ENCODE assay signal across 20 cellular contexts in the genomic region with DNA sequence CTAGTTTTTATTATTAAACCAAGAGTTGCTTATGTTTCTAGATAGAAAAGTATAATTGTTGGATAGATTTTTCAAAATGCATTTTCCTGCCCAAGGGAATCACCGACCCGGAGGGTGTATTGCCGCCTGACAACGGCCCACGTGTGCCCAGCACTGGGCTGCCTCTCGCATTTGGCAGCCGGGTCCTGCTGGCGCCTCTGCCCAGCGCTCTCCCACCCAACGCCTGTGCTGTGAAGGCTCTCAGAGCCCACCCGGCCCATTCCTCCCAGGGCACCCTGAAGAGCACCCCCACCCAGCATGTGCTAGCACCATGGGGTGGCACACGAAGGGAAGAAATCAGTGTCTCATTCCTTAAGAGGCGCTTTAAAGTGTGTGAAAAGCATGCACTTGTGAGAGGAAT.
DNase-seq lines count a peak whose midpoint lies in the region; ATAC-seq and TF ChIP-seq lines count a peak whose summit lies in the region.
"Had no signal": no experiment of that assay in that cellular context is flagged by ENCODE, and none has a peak within 500 bp of the region (broad histone marks: within the 10 kb centered on the region; RNA-seq: fewer than 3 reads in every experiment).

No MANE protein-coding gene starts in this region.

- ATAC-seq in Right ventricle myocardium superior (ENCODE audit: poor library complexity): no peak
- peak; percentile 15 for ATAC-seq in left lung
- ATAC-seq: GM23338 had no signal

- H3K27me3 Mint-ChIP-seq in type B pancreatic cell: peaks cover 8% of the 10 kb centered on the region

- H3K36me3 ChIP-seq in left lung (no peaks in the 10 kb centered on the region), sigmoid colon (no peaks in the 10 kb centered on the region), brain microvascular endothelial cell (replicated peaks) (no peaks in the 10 kb centered on the region)
- H3K36me3 ChIP-seq: BE2C; BLaER1 treated with 17β-estradiol and CSF1 and Interleukin-3, amounts not matched to agents 10 nM and 100 nM; HAP-1 had no signal

- peak; percentile 39 for DNase-seq in cardiac septum (ENCODE audit: low spot score)
- DNase-seq in Right ventricle myocardium superior: no peak
- DNase-seq in left lung: no peak
- peak; percentile 35 for DNase-seq in sigmoid colon
- peak; percentile 36 for DNase-seq in type B pancreatic cell (ENCODE audit: extremely low spot score, unreplicated experiment)
- DNase-seq in AG20443 (ENCODE audit: low spot score): no peak
- no peak for DNase-seq in NCI-H2029 treated with DMSO at 0.1 percent for 48 hours (lab: John Stamatoyannopoulos, UW)
- DNase-seq in brain microvascular endothelial cell: no peak
- DNase-seq: AML-193; BE2C; CD4-positive, alpha-beta T cell; CD8-positive, alpha-beta memory T cell; DMS 273 treated with DMSO at 0.1 percent for 48 hours; DMS79; GF-D8 had no signal

- TF ChIP-seq CTCF in left lung (IDR thresholded peaks at IDR 0.05) (no peak), sigmoid colon (IDR thresholded peaks at IDR 0.05) (no peak), type B pancreatic cell (conservative IDR thresholded peaks at IDR 0.05) (no peak), brain microvascular endothelial cell (IDR thresholded peaks at IDR 0.05; ENCODE audit: low read depth, low read length, missing control alignments) (no peak)

- H3K9me3 Mint-ChIP-seq in type B pancreatic cell: no peaks in the 10 kb centered on the region
- H3K9me3 Mint-ChIP-seq: CD4-positive, alpha-beta T cell had no signal

- H3K4me1 ChIP-seq in left lung (peaks cover 5 to 9% of the 10 kb centered on the region in 2 donors), sigmoid colon (peaks cover 0 to 13% (median 3%) of the 10 kb centered on the region in 4 donors)
- H3K4me1 ChIP-seq: BE2C, HAP-1 had no signal

- 91 to 95% methylated on average over 13 of the region's 13 CpGs for WGBS in sigmoid colon, 2 donors

- H3K27ac Mint-ChIP-seq in type B pancreatic cell: no peak overlapping the region
- H3K27ac Mint-ChIP-seq: CD4-positive, alpha-beta T cell; CD8-positive, alpha-beta memory T cell; GM23338 had no signal

- no peak overlapping the region for H3K4me3 Mint-ChIP-seq in type B pancreatic cell
- H3K4me3 Mint-ChIP-seq: CD14-positive monocyte; CD4-positive, alpha-beta T cell; CD8-positive, alpha-beta memory T cell; GM23338 had no signal

- no peak for TF ChIP-seq EP300 in sigmoid colon (IDR thresholded peaks at IDR 0.05)

- no peak overlapping the region for H3K27ac ChIP-seq in left lung
- H3K27ac ChIP-seq in sigmoid colon: no peak overlapping the region
- H3K27ac ChIP-seq in brain microvascular endothelial cell: no peak overlapping the region
- H3K27ac ChIP-seq: 22Rv1 had no signal

- in situ Hi-C loops in brain microvascular endothelial cell (cut with HindIII; ENCODE audit: low pct_ligation_motif_present, low sequenced_read_pairs): no loop called here

- H3K4me3 ChIP-seq in left lung: no peak overlapping the region
- no peak overlapping the region for H3K4me3 ChIP-seq in sigmoid colon
- no peak overlapping the region for H3K4me3 ChIP-seq in brain microvascular endothelial cell (ENCODE audit: low read depth, low read length)
- H3K4me3 ChIP-seq: BLaER1 treated with 17β-estradiol and CSF1 and Interleukin-3, amounts not matched to agents 10 nM and 100 nM; GM23338; HAP-1 had no signal

- H3K4me1 Mint-ChIP-seq in type B pancreatic cell (ENCODE audit: unreplicated experiment): peaks cover 12% of the 10 kb centered on the region
- H3K4me1 Mint-ChIP-seq: CD14-positive monocyte; CD8-positive, alpha-beta memory T cell had no signal

- intact Hi-C loops in cardiac septum (cut with DNase I): no loop called here
- intact Hi-C loops in Right ventricle myocardium superior (cut with DNase I): no loop called here
- intact Hi-C loops in left lung (cut with DNase I): no loop called here
- intact Hi-C loops in sigmoid colon (cut with DNase I): no loop called here

- TF ChIP-seq POLR2A in sigmoid colon (IDR thresholded peaks at IDR 0.05): no peak

- H3K36me3 Mint-ChIP-seq in type B pancreatic cell: no peaks in the 10 kb centered on the region
- H3K36me3 Mint-ChIP-seq: CD14-positive monocyte; CD8-positive, alpha-beta memory T cell had no signal

- H3K9me3 ChIP-seq in left lung: no peaks in the 10 kb centered on the region
- no peaks in the 10 kb centered on the region for H3K9me3 ChIP-seq in sigmoid colon
- H3K9me3 ChIP-seq: BE2C, HAP-1 had no signal

- H3K27me3 ChIP-seq in left lung: no peaks in the 10 kb centered on the region
- H3K27me3 ChIP-seq in sigmoid colon: no peaks in the 10 kb centered on the region
- no peaks in the 10 kb centered on the region for H3K27me3 ChIP-seq in brain microvascular endothelial cell (replicated peaks)
- H3K27me3 ChIP-seq: BE2C; BLaER1 treated with 17β-estradiol and CSF1 and Interleukin-3, amounts not matched to agents 10 nM and 100 nM had no signal

Comparison
In these comparisons a context has a peak if more than half of its experiments do, and no peak if none do; other contexts are left out.
1. DNase-seq: peak in cardiac septum (single experiment), sigmoid colon (single experiment) and type B pancreatic cell (single experiment); none in Right ventricle myocardium superior (single experiment), left lung (0 of 2), AG20443 (single experiment), NCI-H2029 treated with DMSO at 0.1 percent for 48 hours (single experiment) and brain microvascular endothelial cell (single experiment).